ENCODE assay signal across 8 cellular contexts in the genomic region with DNA sequence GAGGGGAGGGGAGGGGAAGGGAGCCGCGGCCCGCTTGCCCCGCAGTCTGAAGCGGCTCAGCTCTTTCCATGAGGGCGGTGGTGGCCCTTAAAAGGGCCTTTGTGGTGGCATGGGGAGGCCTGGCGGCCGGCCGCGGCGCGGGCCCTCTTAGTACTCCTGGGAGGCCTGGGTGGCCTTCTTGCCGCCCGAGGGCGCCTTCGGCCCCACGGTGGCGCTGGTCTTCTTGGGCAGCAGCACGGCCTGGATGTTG. TPM values are rescaled to one million over a fixed set of nuclear protein-coding genes. Genes with fewer than 3 reads are reported as not detected.
DNase-seq lines count a peak whose midpoint lies in the region; ATAC-seq and TF ChIP-seq lines count a peak whose summit lies in the region.

No MANE protein-coding gene starts in this region.

- CTCF ChIA-PET in AG04450 (lab: Charles Lee), result interaction anchor here (0.6 to 1.9 kb wide), 15 partner anchors 10 to 405 kb away, joined by 3 to 16 read pairs (median 3); a partner anchor contains a TSS

- H3K27ac ChIP-seq in AG04450 (ENCODE audit: low read depth, low read length) (peak overlapping the region; percentile 70), iPS DF 6.9 (ENCODE audit: low read length) (no peak overlapping the region), rectal smooth muscle tissue (ENCODE audit: low read depth, low read length) (peak overlapping the region; percentile 89)

- H3K9me3 ChIP-seq in AG04450 (ENCODE audit: control insufficient read depth, insufficient read depth, low read length) (no peaks in the 10 kb centered on the region; the same call in 1 of the 2 replicates), iPS DF 6.9 (ENCODE audit: control insufficient read depth, insufficient read depth, low read length) (no peaks in the 10 kb centered on the region)

- H3K4me1 ChIP-seq in iPS DF 6.9 (ENCODE audit: control insufficient read depth, insufficient read depth, low read length) (peaks cover 2% of the 10 kb centered on the region; the same call in 1 of the 2 replicates), rectal smooth muscle tissue (ENCODE audit: control insufficient read depth, insufficient read depth, low read length) (peaks cover 14% of the 10 kb centered on the region)

- TF ChIP-seq CTCF in AG04450 (IDR thresholded peaks at IDR 0.05; ENCODE audit: low read depth, low read length) (peak; percentile 68), GM10266 (IDR thresholded peaks at IDR 0.05; ENCODE audit: control insufficient read depth, insufficient read depth, low read depth, missing control alignments) (peak; percentile 85), astrocyte of the spinal cord (IDR thresholded peaks at IDR 0.05; ENCODE audit: low read depth, low read length) (peak; percentile 79)

- in situ Hi-C loops in astrocyte of the spinal cord (cut with HindIII; ENCODE audit: low sequenced_read_pairs), result no loop called here

- ATAC-seq in HG02642 (IDR thresholded peaks at IDR 0.05; ENCODE audit: poor library complexity, unreplicated experiment), result peak; percentile 44

- DNase-seq in AG04450 (ENCODE audit: low read depth, low spot score), result no peak
- DNase-seq in GM10266 (ENCODE audit: extremely low spot score), result peak; percentile 70
- peak; percentile 57 to 72 for DNase-seq in NOMO-1 (lab: John Stamatoyannopoulos, UW; ENCODE audit: unreplicated experiment in 2 of 2)
- peak; percentile 86 for DNase-seq in astrocyte of the spinal cord (ENCODE audit: low read depth, low spot score)
- no peak for DNase-seq in iPS DF 6.9 (ENCODE audit: low read depth, low spot score)
- DNase-seq in DMS153 (lab: John Stamatoyannopoulos, UW), result no peak

- H3K4me3 ChIP-seq in AG04450 (ENCODE audit: low read depth, low read length) (peak overlapping the region; percentile 76), astrocyte of the spinal cord (ENCODE audit: low read depth, low read length) (peak overlapping the region; percentile 62), iPS DF 6.9 (ENCODE audit: low read length) (peak overlapping the region; percentile 86), rectal smooth muscle tissue (ENCODE audit: low read length) (peak overlapping the region; percentile 96)

- H3K36me3 ChIP-seq in iPS DF 6.9 (ENCODE audit: control insufficient read depth, insufficient read depth, low read length) (peaks cover 24% of the 10 kb centered on the region), rectal smooth muscle tissue (ENCODE audit: control insufficient read depth, insufficient read depth, low read length) (peaks cover 21% of the 10 kb centered on the region)

- no peaks in the 10 kb centered on the region for H3K27me3 ChIP-seq in AG04450 (ENCODE audit: control insufficient read depth, insufficient read depth, low read length)
- no peaks in the 10 kb centered on the region for H3K27me3 ChIP-seq in iPS DF 6.9 (ENCODE audit: control insufficient read depth, insufficient read depth, low read length)
- H3K27me3 ChIP-seq in rectal smooth muscle tissue (ENCODE audit: control insufficient read depth, insufficient read depth, low read length), result no peaks in the 10 kb centered on the region

- no CpG with 5 or more reads among the region's 19 CpGs for WGBS in iPS DF 6.9 (ENCODE audit: insufficient coverage, insufficient read length)

- POLR2A ChIA-PET in AG04450 (lab: Yijun Ruan, JAX), result interaction anchor here (0.6 to 2.8 kb wide), 12 partner anchors 9 to 380 kb away, joined by 3 to 49 read pairs (median 4); a partner anchor contains a TSS

- H3K9ac ChIP-seq in rectal smooth muscle tissue (ENCODE audit: low read length), result peak overlapping the region; percentile 71

RNA-seq across cellular contexts. Expression of a gene that starts 6.9 kb away (rescaled TPM):
- polyA plus RNA-seq in AG04450 (2011; rRNA removed), result 59.2 and 62.5 TPM in 2 replicates
- 66.5 and 79.0 TPM in 2 replicates for polyA minus RNA-seq in AG04450 (2011; rRNA and poly(A)+ RNA removed)

RNA-seq across cellular contexts. Expression of a gene that starts 10.1 kb away (rescaled TPM):
- 38.5 and 43.3 TPM in 2 replicates for polyA plus RNA-seq in AG04450 (2011; rRNA removed)
- polyA minus RNA-seq in AG04450 (2011; rRNA and poly(A)+ RNA removed), result 28.5 and 33.3 TPM in 2 replicates

RNA-seq across cellular contexts. Expression of a gene that starts 12.4 kb away (rescaled TPM):
- 2.8 and 3.4 TPM in 2 replicates for polyA plus RNA-seq in AG04450 (2011; rRNA removed)
- polyA minus RNA-seq in AG04450 (2011; rRNA and poly(A)+ RNA removed), result 8.3 and 11.9 TPM in 2 replicates

RNA-seq across cellular contexts. Expression of a gene that starts 26.6 kb away (rescaled TPM):
- 14.9 and 16.4 TPM in 2 replicates for polyA plus RNA-seq in AG04450 (2011; rRNA removed)
- 26.7 and 33.9 TPM in 2 replicates for polyA minus RNA-seq in AG04450 (2011; rRNA and poly(A)+ RNA removed)

RNA-seq across cellular contexts. Expression of a gene that starts 27.1 kb away (rescaled TPM):
- polyA plus RNA-seq in AG04450 (2011; rRNA removed), result 9.9 and 19.9 TPM in 2 replicates
- 24.7 and 32.8 TPM in 2 replicates for polyA minus RNA-seq in AG04450 (2011; rRNA and poly(A)+ RNA removed)

Comparison
In these comparisons a context has a peak if more than half of its experiments do, and no peak if none do; other contexts are left out.
1. DNase-seq: peak in GM10266 (single experiment), NOMO-1 (2 of 2) and astrocyte of the spinal cord (single experiment); none in AG04450 (single experiment), iPS DF 6.9 (single experiment) and DMS153 (single experiment).
2. Peak in every context shown above with its lines, with median percentiles within 50 percentile points of each other: H3K4me3 ChIP-seq and CTCF ChIP-seq.